In the genomic region with DNA sequence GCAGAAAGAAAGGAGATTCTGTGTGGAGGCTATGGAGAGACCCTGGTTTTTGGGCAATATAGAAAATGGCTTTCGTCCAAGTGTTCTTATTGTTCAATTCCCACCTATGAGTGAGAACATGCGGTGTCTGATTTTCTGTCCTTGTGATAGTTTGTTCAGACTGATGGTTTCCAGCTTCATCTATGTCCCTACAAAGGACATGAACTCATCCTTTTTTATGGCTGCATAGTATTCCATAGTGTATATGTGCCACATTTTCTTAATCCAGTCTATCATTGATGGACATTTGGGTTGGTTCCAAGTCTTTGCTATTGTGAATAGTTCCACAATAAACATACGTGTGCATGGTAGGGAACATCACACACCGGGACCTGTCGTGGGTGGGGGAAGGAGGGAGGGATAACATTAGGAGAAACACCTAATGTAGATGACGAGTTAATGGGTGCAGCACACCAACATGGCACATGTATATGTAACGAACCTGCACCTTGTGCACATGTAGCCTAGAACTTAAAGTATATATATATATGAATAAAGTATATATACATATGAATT, we compare ENCODE assay signal across 1 cellular context.
TF ChIP-seq lines count a peak whose summit lies in the region.

No MANE protein-coding gene starts in this region.

TF ChIP-seq in K562, 482 proteins besides CTCF, POLR2A, EP300 and RAD21:
- TF ChIP-seq HDGF (IDR thresholded peaks at IDR 0.05), result peak; percentile 73; the same call in 1 of the 2 replicates
- TF ChIP-seq BCOR (IDR thresholded peaks at IDR 0.05), result peak; percentile 94
- TF ChIP-seq HDAC2 (IDR thresholded peaks at IDR 0.05), result peak; percentile 72
- peak; percentile 76; the same call in 1 of the 2 replicates for TF ChIP-seq SMARCA5 (IDR thresholded peaks at IDR 0.05)
- TF ChIP-seq NFIC (IDR thresholded peaks at IDR 0.05), result peak; percentile 49
- peak; percentile 56 to 77; a peak in 3 of 4 replicates for TF ChIP-seq KDM1A (IDR thresholded peaks at IDR 0.05)
- TF ChIP-seq ZNF146 (CRISPR knock-in tag; IDR thresholded peaks at IDR 0.05; ENCODE audit: unreplicated experiment), result peak; percentile 95
- peak; percentile 25 for TF ChIP-seq RBM25 (IDR thresholded peaks at IDR 0.05; ENCODE audit: low read depth, low read length, severe bottlenecking)
TF ChIP-seq in K562: peak in this region for 8; not testable (repeated sequence) for 474.
